ENCODE assay signal across 9 cellular contexts in the genomic region with DNA sequence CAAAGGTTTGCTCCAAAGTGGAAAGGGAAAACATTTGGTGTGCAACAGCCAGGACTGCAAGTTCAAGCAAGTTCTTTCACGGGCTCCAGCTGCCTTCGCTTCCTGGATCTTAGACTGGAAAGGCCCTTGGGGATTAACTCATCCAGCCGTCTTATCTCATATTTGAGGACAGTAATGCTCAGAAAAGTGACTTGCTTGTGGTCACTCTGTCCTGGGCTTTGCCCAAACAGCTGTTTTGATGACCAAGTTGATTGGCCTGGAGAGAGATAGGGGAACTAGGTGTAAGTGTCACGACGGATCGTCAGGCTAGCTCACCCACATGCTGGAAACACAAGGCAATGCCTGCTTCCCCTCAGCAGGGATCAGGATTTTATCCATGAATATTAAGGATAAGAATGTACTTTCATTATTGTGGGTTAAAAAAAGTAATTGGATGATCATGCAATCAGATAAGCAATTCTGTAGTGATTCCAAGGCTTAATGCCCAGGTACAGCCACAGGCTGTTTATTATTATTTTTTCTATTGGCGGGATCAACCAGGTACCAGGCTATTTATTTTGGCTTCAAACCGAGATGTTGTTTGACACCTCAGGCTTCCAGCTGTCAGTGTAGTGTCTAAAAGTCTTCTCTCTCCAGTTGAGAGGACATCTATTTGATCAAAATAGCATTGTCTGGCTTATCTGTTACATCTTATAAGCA.
DNase-seq lines count a peak whose midpoint lies in the region; FAIRE-seq and TF ChIP-seq lines count a peak whose summit lies in the region.
"Had no signal": no experiment of that assay in that cellular context is flagged by ENCODE, and none has a peak within 500 bp of the region (broad histone marks: within the 10 kb centered on the region; RNA-seq: fewer than 3 reads in every experiment).

No MANE protein-coding gene starts in this region.

- H3K27ac ChIP-seq in ACC112 (ENCODE audit: low read depth, low read length) (peak overlapping the region; percentile 44), esophagus muscularis mucosa (replicated peaks in 1 of 4) (peak overlapping the region; percentile 1 to 51 (median 16)), muscle layer of duodenum (ENCODE audit: low read length) (peak overlapping the region; percentile 25)

- TF ChIP-seq POLR2A in esophagus muscularis mucosa (IDR thresholded peaks at IDR 0.05; ENCODE audit: low read depth), result no peak

- no peak for TF ChIP-seq EP300 in esophagus muscularis mucosa (IDR thresholded peaks at IDR 0.05)

- H3K36me3 ChIP-seq in ACC112 (ENCODE audit: insufficient read depth, low read length) (no peaks in the 10 kb centered on the region), esophagus muscularis mucosa (no peaks in the 10 kb centered on the region), muscle layer of duodenum (ENCODE audit: control insufficient read depth in 1 of 2, insufficient read depth in 2 of 2, low read length in 2 of 2) (no peaks in the 10 kb centered on the region)

- H3K79me2 ChIP-seq in ACC112 (ENCODE audit: control insufficient read depth, insufficient read depth, low read length, unreplicated experiment), result no peaks in the 10 kb centered on the region

- TF ChIP-seq CTCF in esophagus muscularis mucosa (IDR thresholded peaks at IDR 0.05) (no peak), GM10266 (IDR thresholded peaks at IDR 0.05; ENCODE audit: control insufficient read depth, insufficient read depth, low read depth, missing control alignments) (no peak)

- H3K4me1 ChIP-seq in ACC112 (ENCODE audit: control insufficient read depth, insufficient read depth, low read length, unreplicated experiment), result peaks cover 24% of the 10 kb centered on the region
- peaks cover 12 to 32% (median 28%) of the 10 kb centered on the region in 4 donors for H3K4me1 ChIP-seq in esophagus muscularis mucosa
- no peaks in the 10 kb centered on the region for H3K4me1 ChIP-seq in muscle layer of duodenum (ENCODE audit: control insufficient read depth in 1 of 2, insufficient read depth in 2 of 2, low read length in 2 of 2)

- H3K4me3 ChIP-seq in ACC112 (ENCODE audit: low read depth, low read length), result 0 out of 2 replicates have a peak overlapping the region, but pooled peaks have one; percentile 31
- no peak overlapping the region for H3K4me3 ChIP-seq in esophagus muscularis mucosa
- H3K4me3 ChIP-seq in muscle layer of duodenum (ENCODE audit: low read depth in 1 of 2, low read length in 2 of 2), result no peak overlapping the region

- DNase-seq in NCI-H345 (lab: John Stamatoyannopoulos, UW), result peak; percentile 65
- no peak for DNase-seq in esophagus muscularis mucosa (ENCODE audit: extremely low spot score)
- no peak for DNase-seq in SIG-M5 (lab: John Stamatoyannopoulos, UW)
- no peak for DNase-seq in GM19239 (ENCODE audit: insufficient read length, low spot score)
- no peak for DNase-seq in GM10266 (ENCODE audit: extremely low spot score)
- DNase-seq in CD1c-positive myeloid dendritic cell (ENCODE audit: extremely low spot score), result no peak
- DNase-seq: erythroblast had no signal

- 55% methylated on average over 7 of the region's 8 CpGs for WGBS in esophagus muscularis mucosa

- no peak for FAIRE-seq in GM19239 (lab: Jason Lieb, UNC)

- H3K27me3 ChIP-seq in ACC112 (ENCODE audit: insufficient read depth, low read length), result no peaks in the 10 kb centered on the region
- H3K27me3 ChIP-seq in esophagus muscularis mucosa, result no peaks in the 10 kb centered on the region
- H3K27me3 ChIP-seq in muscle layer of duodenum (ENCODE audit: low read depth, low read length), result no peaks in the 10 kb centered on the region

- intact Hi-C loops in esophagus muscularis mucosa (cut with DNase I), result no loop called here

- H3K9me3 ChIP-seq in esophagus muscularis mucosa (no peaks in the 10 kb centered on the region), muscle layer of duodenum (ENCODE audit: control insufficient read depth in 1 of 2, low read length in 2 of 2) (no peaks in the 10 kb centered on the region)

- no peak overlapping the region for H2AFZ ChIP-seq in ACC112 (ENCODE audit: low read length, unreplicated experiment)
